In the genomic region with DNA sequence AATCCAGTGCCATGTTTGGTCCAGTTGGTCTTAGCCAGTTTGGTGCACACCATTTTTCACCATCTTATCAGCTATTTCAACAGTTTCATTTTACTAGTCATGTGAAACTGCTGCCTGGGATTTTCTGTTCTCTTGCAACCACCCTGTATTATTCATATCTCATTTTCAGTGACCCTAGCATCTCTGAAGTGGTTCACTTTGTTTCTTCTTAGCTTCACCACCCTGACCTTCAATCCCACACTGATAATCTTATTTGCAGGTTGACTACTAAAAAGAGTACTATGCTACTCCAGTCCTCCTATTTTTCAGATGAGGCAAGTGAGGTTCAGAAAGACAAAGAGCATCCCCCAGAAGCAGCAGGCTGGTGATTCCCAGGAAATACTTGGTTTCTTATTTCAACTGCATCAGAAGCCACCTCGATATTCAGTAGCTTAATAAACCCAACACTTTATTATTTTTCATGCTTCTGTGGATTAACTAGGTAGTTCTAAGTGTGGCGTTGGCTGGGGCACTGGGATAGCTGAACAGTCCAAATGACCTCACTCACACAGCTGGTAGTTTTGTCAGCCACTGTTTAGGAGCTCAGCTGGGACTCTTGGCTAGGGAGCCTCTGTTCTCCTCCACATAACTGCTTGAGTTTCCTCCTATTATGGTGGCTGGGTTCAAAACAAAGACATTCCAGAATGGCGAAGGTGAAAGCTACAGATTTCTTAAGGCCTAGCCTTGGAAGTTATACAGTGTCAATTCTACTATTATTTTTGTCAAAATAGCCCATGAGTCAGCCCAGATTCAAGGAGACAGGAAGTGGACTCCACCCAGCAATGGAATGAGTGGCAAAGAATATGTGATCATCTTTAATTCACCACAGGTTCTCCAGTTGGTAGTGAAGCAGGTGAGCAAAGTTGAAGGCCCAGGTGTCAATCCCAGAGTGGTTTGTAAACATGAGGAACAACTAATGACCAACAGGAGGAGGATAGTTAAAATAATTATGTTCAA, we compare ENCODE assay signal across 21 cellular contexts. TPM values are rescaled to one million over a fixed set of nuclear protein-coding genes. Genes with fewer than 3 reads are reported as not detected.
DNase-seq lines count a peak whose midpoint lies in the region; ATAC-seq, FAIRE-seq and TF ChIP-seq lines count a peak whose summit lies in the region.
"Had no signal": no experiment of that assay in that cellular context is flagged by ENCODE, and none has a peak within 500 bp of the region (broad histone marks: within the 10 kb centered on the region; RNA-seq: fewer than 3 reads in every experiment).

No MANE protein-coding gene starts in this region.

- TF ChIP-seq CTCF in D721Med (IDR thresholded peaks at IDR 0.05; ENCODE audit: insufficient read depth, missing control alignments) = no peak

- H3K4me3 Mint-ChIP-seq in activated CD4-positive, alpha-beta T cell treated with anti-CD3 and anti-CD28 coated beads for 36 hours = no peak overlapping the region
- H3K4me3 Mint-ChIP-seq: activated T-cell treated with anti-CD3 and anti-CD28 coated beads, Interleukin-2, amount 50 U/mL, for 24 hours had no signal

- no peak for FAIRE-seq in D721Med (lab: Jason Lieb, UNC)

- peaks cover 7% of the 10 kb centered on the region for H3K27me3 Mint-ChIP-seq in activated CD4-positive, alpha-beta T cell treated with anti-CD3 and anti-CD28 coated beads for 36 hours
- H3K27me3 Mint-ChIP-seq: activated T-cell treated with anti-CD3 and anti-CD28 coated beads, Interleukin-2, amount 50 U/mL, for 24 hours had no signal

- peaks cover 11% of the 10 kb centered on the region for H3K4me1 Mint-ChIP-seq in activated CD4-positive, alpha-beta T cell treated with anti-CD3 and anti-CD28 coated beads for 36 hours

- peak; percentile 81 for ATAC-seq in activated CD4-positive, alpha-beta T cell treated with anti-CD3 and anti-CD28 coated beads for 36 hours
- peak; percentile 44 for ATAC-seq in GM21423 (IDR thresholded peaks at IDR 0.05; ENCODE audit: unreplicated experiment)

- peaks cover 2% of the 10 kb centered on the region for H3K9me3 Mint-ChIP-seq in activated CD4-positive, alpha-beta T cell treated with anti-CD3 and anti-CD28 coated beads for 36 hours (ENCODE audit: low read depth)
- H3K9me3 Mint-ChIP-seq: activated T-cell treated with anti-CD3 and anti-CD28 coated beads, Interleukin-2, amount 50 U/mL, for 24 hours had no signal

- DNase-seq in activated CD4-positive, alpha-beta T cell treated with anti-CD3 and anti-CD28 coated beads for 36 hours = no peak
- no peak for DNase-seq in activated CD4-positive, alpha-beta T cell treated with anti-CD3 and anti-CD28 coated beads for 48 hours
- DNase-seq in RPMI7951 (ENCODE audit: low read depth) = peak; percentile 16
- peak; percentile 18 for DNase-seq in mesenteric fat pad (ENCODE audit: low spot score)
- no peak for DNase-seq in DMS79 (lab: John Stamatoyannopoulos, UW)
- no peak for DNase-seq in NCI-H2196 treated with DMSO at 0.1 percent for 48 hours (lab: John Stamatoyannopoulos, UW; ENCODE audit: unreplicated experiment)
- no peak for DNase-seq in D721Med (ENCODE audit: insufficient read length, low spot score)
- DNase-seq: 8988T; activated T-cell treated with anti-CD3 and anti-CD28 coated beads, Interleukin-2, amount 50 U/mL, for 24 hours; C1 segment of cervical spinal cord; foreskin melanocyte; NCI-H146; NCI-H524 treated with DMSO at 0.1 percent for 48 hours; thyroid gland had no signal

- H3K27ac Mint-ChIP-seq in activated CD4-positive, alpha-beta T cell treated with anti-CD3 and anti-CD28 coated beads for 36 hours = no peak overlapping the region
- H3K27ac Mint-ChIP-seq: activated T-cell treated with anti-CD3 and anti-CD28 coated beads, Interleukin-2, amount 50 U/mL, for 24 hours had no signal

- intact Hi-C loops in activated CD4-positive, alpha-beta T cell treated with anti-CD3 and anti-CD28 coated beads for 36 hours (cut with DNase I, micrococcal nuclease) = no loop called here

- CTCF ChIA-PET in activated CD4-positive, alpha-beta T cell treated with anti-CD3 and anti-CD28 coated beads for 36 hours (lab: Charles Lee) = interaction anchor here (0.6 to 0.9 kb wide), 3 partner anchors 12 to 181 kb away, joined by 3 to 4 read pairs (median 3); no protein-coding TSS in a partner anchor

- POLR2A ChIA-PET in activated CD4-positive, alpha-beta T cell treated with anti-CD3 and anti-CD28 coated beads for 36 hours (lab: Charles Lee) = interaction anchor here (0.6 kb wide), 1 partner anchor 153 kb away, joined by 3 read pairs; no protein-coding TSS in a partner anchor

- no peaks in the 10 kb centered on the region for H3K36me3 Mint-ChIP-seq in activated CD4-positive, alpha-beta T cell treated with anti-CD3 and anti-CD28 coated beads for 36 hours (ENCODE audit: low read depth)

RNA-seq across cellular contexts. Expression of a gene that starts 40.6 kb away (rescaled TPM):
- total RNA-seq in activated CD4-positive, alpha-beta T cell treated with anti-CD3 and anti-CD28 coated beads for 36 hours = not detected
- total RNA-seq in RPMI7951 (2014; rRNA removed; shearing (Covaris generic)) = not detected in 2 replicates
- total RNA-seq in mesenteric fat pad = not detected
- total RNA-seq: LHCN-M2; liver; myocyte; osteocyte; PC-9; T-helper 1 cell treated with Interleukin-12 subunit alpha and Interleukin-12 subunit beta and Interleukin-4 antibody, amounts not matched to agents 30 ng/mL and 1 ng/mL, for 36 hours; thyroid gland had no signal

RNA-seq across cellular contexts. Expression of a gene that starts 47.9 kb away (rescaled TPM):
- total RNA-seq in activated CD4-positive, alpha-beta T cell treated with anti-CD3 and anti-CD28 coated beads for 36 hours = not detected
- not detected in 2 replicates for total RNA-seq in RPMI7951 (2014; rRNA removed; shearing (Covaris generic))
- not detected for total RNA-seq in mesenteric fat pad
- total RNA-seq: LHCN-M2; liver; myocyte; osteocyte; PC-9; T-helper 1 cell treated with Interleukin-12 subunit alpha and Interleukin-12 subunit beta and Interleukin-4 antibody, amounts not matched to agents 30 ng/mL and 1 ng/mL, for 36 hours; thyroid gland had no signal

Comparison
In these comparisons a context has a peak if more than half of its experiments do, and no peak if none do; other contexts are left out.
1. DNase-seq: peak in RPMI7951 (single experiment) and mesenteric fat pad (single experiment); none in activated CD4-positive, alpha-beta T cell treated with anti-CD3 and anti-CD28 coated beads for 36 hours (single experiment), activated CD4-positive, alpha-beta T cell treated with anti-CD3 and anti-CD28 coated beads for 48 hours (single experiment), DMS79 (single experiment), NCI-H2196 treated with DMSO at 0.1 percent for 48 hours (single experiment) and D721Med (single experiment).